ENCODE assay signal across 9 cellular contexts in genomic region chr2:157492189-157492773, GRCh38. TPM values are rescaled to one million over a fixed set of nuclear protein-coding genes. Genes with fewer than 3 reads are reported as not detected.
DNase-seq lines count a peak whose midpoint lies in the region; ATAC-seq and TF ChIP-seq lines count a peak whose summit lies in the region.
"Had no signal": no experiment of that assay in that cellular context is flagged by ENCODE, and none has a peak within 500 bp of the region (broad histone marks: within the 10 kb centered on the region; RNA-seq: fewer than 3 reads in every experiment).

No MANE protein-coding gene starts in this region.

- H3K27me3 Mint-ChIP-seq in CD4-positive, CD25-positive, alpha-beta regulatory T cell: no peaks in the 10 kb centered on the region
- no peaks in the 10 kb centered on the region for H3K27me3 Mint-ChIP-seq in dendritic cell treated with granulocyte-macrophage colony-stimulating factor and Interleukin-4, amounts not matched to agents 40 ng/mL and 50 ng/mL, for 4 days

- H3K36me3 ChIP-seq in CD4-positive, CD25-positive, alpha-beta regulatory T cell (ENCODE audit: control insufficient read depth, insufficient read depth, low read length): no peaks in the 10 kb centered on the region
- no peaks in the 10 kb centered on the region for H3K36me3 ChIP-seq in lung (ENCODE audit: control insufficient read depth in 2 of 2, insufficient read depth in 2 of 2, low read length in 2 of 2)

- no peak overlapping the region for H3K27ac Mint-ChIP-seq in CD4-positive, CD25-positive, alpha-beta regulatory T cell
- H3K27ac Mint-ChIP-seq in dendritic cell treated with granulocyte-macrophage colony-stimulating factor and Interleukin-4, amounts not matched to agents 40 ng/mL and 50 ng/mL, for 4 days: peak overlapping the region; percentile 21

- no peak overlapping the region for H3K4me3 ChIP-seq in CD4-positive, CD25-positive, alpha-beta regulatory T cell (ENCODE audit: low read depth, low read length)
- no peak overlapping the region for H3K4me3 ChIP-seq in lung
- H3K4me3 ChIP-seq: SK-N-MC had no signal

- no peaks in the 10 kb centered on the region for H3K36me3 Mint-ChIP-seq in CD4-positive, CD25-positive, alpha-beta regulatory T cell
- H3K36me3 Mint-ChIP-seq in dendritic cell treated with granulocyte-macrophage colony-stimulating factor and Interleukin-4, amounts not matched to agents 40 ng/mL and 50 ng/mL, for 4 days (ENCODE audit: low read depth): no peaks in the 10 kb centered on the region

- H3K27ac ChIP-seq in CD4-positive, CD25-positive, alpha-beta regulatory T cell (ENCODE audit: insufficient read depth, low read length, poor library complexity, severe bottlenecking): no peak overlapping the region
- no peak overlapping the region for H3K27ac ChIP-seq in lung (ENCODE audit: low read depth in 1 of 2, low read length in 1 of 2)
- H3K27ac ChIP-seq: SK-N-MC had no signal

- WGBS in lung, 2 donors: 17 to 25% methylated on average over 5 of the region's 5 CpGs

- no peaks in the 10 kb centered on the region for H3K9me3 ChIP-seq in CD4-positive, CD25-positive, alpha-beta regulatory T cell (ENCODE audit: control insufficient read depth in 2 of 2, low read length in 2 of 2)
- no peaks in the 10 kb centered on the region for H3K9me3 ChIP-seq in lung (ENCODE audit: control insufficient read depth in 2 of 2, insufficient read depth in 1 of 2, low read length in 1 of 2)

- TF ChIP-seq CTCF in lung (IDR thresholded peaks at IDR 0.05; ENCODE audit: control extremely low read depth, extremely low read depth): peak; percentile 75

- peaks cover 5 to 28% (median 23%) of the 10 kb centered on the region in 4 donors for H3K4me1 Mint-ChIP-seq in CD4-positive, CD25-positive, alpha-beta regulatory T cell
- H3K4me1 Mint-ChIP-seq in dendritic cell treated with granulocyte-macrophage colony-stimulating factor and Interleukin-4, amounts not matched to agents 40 ng/mL and 50 ng/mL, for 4 days (ENCODE audit: low read depth): peaks cover 38% of the 10 kb centered on the region

- intact Hi-C loops in dendritic cell treated with granulocyte-macrophage colony-stimulating factor and Interleukin-4, amounts not matched to agents 40 ng/mL and 50 ng/mL, for 4 days (cut with micrococcal nuclease): loop anchor here (2.0 to 5.0 kb wide), 2 partner anchors 165 to 519 kb away; partner anchors contain the start of gene ERMN

- ATAC-seq in CD4-positive, CD25-positive, alpha-beta regulatory T cell (ENCODE audit: low read depth in 2 of 2): peak; percentile 87 to 89
- peak; percentile 96 for ATAC-seq in GM19043 (IDR thresholded peaks at IDR 0.05; ENCODE audit: low read depth, unreplicated experiment)
- ATAC-seq in HG03139 (IDR thresholded peaks at IDR 0.05; ENCODE audit: unreplicated experiment): peak; percentile 96
- ATAC-seq in lung (ENCODE audit: insufficient read depth, low FRiP score): no peak

- peak overlapping the region in 1 of 4 donors; percentile 29 for H3K4me3 Mint-ChIP-seq in CD4-positive, CD25-positive, alpha-beta regulatory T cell
- no peak overlapping the region for H3K4me3 Mint-ChIP-seq in dendritic cell treated with granulocyte-macrophage colony-stimulating factor and Interleukin-4, amounts not matched to agents 40 ng/mL and 50 ng/mL, for 4 days

- peaks cover 6% of the 10 kb centered on the region for H3K4me1 ChIP-seq in CD4-positive, CD25-positive, alpha-beta regulatory T cell (ENCODE audit: control insufficient read depth, insufficient read depth, low read length, poor library complexity, severe bottlenecking)
- H3K4me1 ChIP-seq in lung (ENCODE audit: control insufficient read depth in 2 of 2, insufficient read depth in 2 of 2, low read length in 2 of 2): peaks cover 0 to 2% of the 10 kb centered on the region in 2 donors

- H3K27me3 ChIP-seq in CD4-positive, CD25-positive, alpha-beta regulatory T cell (ENCODE audit: control insufficient read depth, insufficient read depth, low read length): no peaks in the 10 kb centered on the region
- no peaks in the 10 kb centered on the region for H3K27me3 ChIP-seq in lung (ENCODE audit: control insufficient read depth, insufficient read depth)

- peak; percentile 39 to 84 (median 71) for DNase-seq in CD4-positive, CD25-positive, alpha-beta regulatory T cell
- DNase-seq in NCI-H446 (lab: John Stamatoyannopoulos, UW): peak; percentile 29 to 77
- peak; percentile 71 for DNase-seq in activated CD4-positive, alpha-beta T cell treated with anti-CD3 and anti-CD28 coated beads, Interleukin-2, amount 50 U/mL, for 1 hour
- peak; percentile 58 for DNase-seq in lung (ENCODE audit: low spot score)
- peak; percentile 59 to 63 for DNase-seq in stimulated activated CD8-positive, alpha-beta memory T cell treated with anti-CD3 and anti-CD28 coated beads, Interleukin-15, amount 100 ng/mL, for 48 hours (ENCODE audit: low read depth in 2 of 2)

- no peaks in the 10 kb centered on the region for H3K9me3 Mint-ChIP-seq in CD4-positive, CD25-positive, alpha-beta regulatory T cell
- no peaks in the 10 kb centered on the region for H3K9me3 Mint-ChIP-seq in dendritic cell treated with granulocyte-macrophage colony-stimulating factor and Interleukin-4, amounts not matched to agents 40 ng/mL and 50 ng/mL, for 4 days

RNA-seq across cellular contexts. Expression of gene CYTIP, which starts 48.4 kb away (rescaled TPM):
- total RNA-seq in CD4-positive, CD25-positive, alpha-beta regulatory T cell: 454 TPM
- 100 to 1,000 TPM; 123 to 205 (median 150) TPM for polyA plus RNA-seq in CD4-positive, CD25-positive, alpha-beta regulatory T cell
- 10 to 100 TPM; 21.4 to 37.4 TPM for total RNA-seq in lung
- 10 to 100 TPM in 1 of 2 donors, 1 to 10 TPM in 1; 7.4 to 45.9 TPM for polyA plus RNA-seq in lung

Comparison
In these comparisons a context has a peak if more than half of its experiments do, and no peak if none do; other contexts are left out.
1. RNA of gene CYTIP, which starts 48.4 kb away (total RNA-seq): 454 TPM in CD4-positive, CD25-positive, alpha-beta regulatory T cell (single experiment); 21.4 to 37.4 TPM in lung; every median in the first group is over 10 times any median in the second.
2. Peak in every context shown above with its lines, with median percentiles within 50 percentile points of each other: DNase-seq.